In the genomic region with DNA sequence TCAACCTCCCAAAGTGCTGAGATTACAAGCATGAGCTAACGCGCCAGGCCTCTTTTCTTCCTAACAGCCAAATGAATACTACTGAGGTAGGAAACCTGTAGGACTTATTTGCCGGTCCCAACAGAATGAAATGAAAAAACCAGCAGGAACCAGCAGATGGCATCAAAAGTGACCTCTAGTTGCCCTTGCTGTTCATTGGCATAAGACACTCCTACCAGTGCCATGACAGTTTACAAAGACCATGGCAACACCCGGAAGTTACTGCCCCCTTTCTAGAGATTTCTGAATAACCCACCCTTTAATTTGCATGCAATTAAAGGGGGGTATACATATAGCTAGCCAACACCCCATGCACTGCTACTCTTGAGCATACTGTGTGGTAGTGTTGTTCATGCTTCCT, we compare ENCODE assay signal across 20 cellular contexts.
"Had no signal": no experiment of that assay in that cellular context is flagged by ENCODE, and none has a peak within 500 bp of the region (broad histone marks: within the 10 kb centered on the region; RNA-seq: fewer than 3 reads in every experiment).

No MANE protein-coding gene starts in this region.

- DNase-seq: effector CD4-positive, alpha-beta T cell; endodermal cell; erythroblast; foreskin keratinocyte; islet precursor cell; mammary epithelial cell; mucosa of descending colon; naive thymus-derived CD8-positive, alpha-beta T cell; spleen; stimulated activated CD4-positive, alpha-beta T cell treated with anti-CD3 and anti-CD28 coated beads, Interleukin-15, amount 100 ng/mL, for 24 hours; stimulated activated CD4-positive, alpha-beta T cell treated with anti-CD3 and anti-CD28 coated beads, Interleukin-1b, Interleukin-23, amount 100 ng/mL, for 48 hours; stimulated activated CD4-positive, alpha-beta T cell treated with anti-CD3 and anti-CD28 coated beads, Interleukin-4, amount 100 ng/mL, for 4 hours; stimulated activated naive B cell treated with anti-CD40 and anti-IgM and Interleukin-4, amounts not matched to agents 10 μg/mL and 1 μg/mL and 100 μg/mL, for 72 hours; stimulated activated naive CD8-positive, alpha-beta T cell treated with anti-CD3 and anti-CD28 coated beads, Interleukin-15, amount 100 ng/mL, for 72 hours; testis; transverse colon had no signal

- H3K9me3 ChIP-seq: mucosa of descending colon, neutrophil, testis, transverse colon had no signal

- H3K4me3 ChIP-seq: coronary artery, mucosa of descending colon, spleen, testis, transverse colon had no signal

- H3K27ac ChIP-seq: coronary artery, foreskin keratinocyte, neutrophil, spleen, testis, transverse colon had no signal

- ATAC-seq: foreskin keratinocyte; left lobe of liver; mucosa of descending colon; naive thymus-derived CD8-positive, alpha-beta T cell; sciatic nerve; stimulated activated naive B cell treated with anti-CD40 and anti-IgM and Interleukin-4, amounts not matched to agents 10 μg/mL and 1 μg/mL and 100 μg/mL, for 72 hours; stimulated activated naive CD8-positive, alpha-beta T cell treated with anti-CD3 and anti-CD28 coated beads, Interleukin-15, amount 100 ng/mL, for 72 hours had no signal

- H3K27me3 ChIP-seq: foreskin keratinocyte, neutrophil, spleen, testis, transverse colon had no signal

- H3K4me1 ChIP-seq: foreskin keratinocyte, spleen, testis, transverse colon had no signal
